12 cellular contexts compared by ENCODE assay signal in genomic region chr4:68720723-68721122, GRCh38. TPM values are rescaled to one million over a fixed set of nuclear protein-coding genes. Genes with fewer than 3 reads are reported as not detected.
"Had no signal": no experiment of that assay in that cellular context is flagged by ENCODE, and none has a peak within 500 bp of the region (broad histone marks: within the 10 kb centered on the region; RNA-seq: fewer than 3 reads in every experiment).

No MANE protein-coding gene starts in this region.

RNA-seq across cellular contexts. Expression of gene UGT2B15, which starts 50.3 kb away (rescaled TPM):
- total RNA-seq: activated CD4-positive, alpha-beta memory T cell treated with anti-CD3 and anti-CD28 coated beads for 36 hours; activated CD4-positive, alpha-beta memory T cell treated with anti-CD3 and anti-CD28 coated beads, Interleukin-2, amount 10 ng/mL, durations not matched to agents 7 days and 5 days; activated CD4-positive, alpha-beta T cell treated with anti-CD3 and anti-CD28 coated beads for 36 hours; activated CD4-positive, alpha-beta T cell treated with anti-CD3 and anti-CD28 coated beads, Interleukin-2, amount 10 ng/mL, durations not matched to agents 24 days and 14 days; activated CD4-positive, alpha-beta T cell treated with anti-CD3 and anti-CD28 coated beads, Interleukin-2, amount 10 ng/mL, durations not matched to agents 7 days and 5 days; activated CD8-positive, alpha-beta memory T cell treated with anti-CD3 and anti-CD28 coated beads for 36 hours; activated CD8-positive, alpha-beta memory T cell treated with anti-CD3 and anti-CD28 coated beads, Interleukin-2, amount 10 ng/mL, durations not matched to agents 7 days and 5 days; activated CD8-positive, alpha-beta T cell treated with anti-CD3 and anti-CD28 coated beads for 36 hours; activated CD8-positive, alpha-beta T cell treated with anti-CD3 and anti-CD28 coated beads, Interleukin-2, amount 10 ng/mL, durations not matched to agents 7 days and 5 days; T-helper 1 cell treated with Interleukin-12 subunit alpha and Interleukin-12 subunit beta and Interleukin-4 antibody, amounts not matched to agents 30 ng/mL and 1 ng/mL, for 36 hours; T-helper 17 cell; T-helper 2 cell treated with Interferon-gamma antibody and Interleukin-4, amounts not matched to agents 100 ng/mL and 5 ng/mL, for 36 hours had no signal
